Comparison of ENCODE assay signal across 14 cellular contexts in genomic region chr6:21213492-21213891, GRCh38.
DNase-seq lines count a peak whose midpoint lies in the region; ATAC-seq and TF ChIP-seq lines count a peak whose summit lies in the region.
"Had no signal": no experiment of that assay in that cellular context is flagged by ENCODE, and none has a peak within 500 bp of the region (broad histone marks: within the 10 kb centered on the region; RNA-seq: fewer than 3 reads in every experiment).

No MANE protein-coding gene starts in this region.

- no peak overlapping the region for H3K4me3 ChIP-seq in spleen
- H3K4me3 ChIP-seq: right lobe of liver, thyroid gland had no signal

- peaks cover 0 to 12% (median 0%) of the 10 kb centered on the region in 8 donors for H3K9me3 ChIP-seq in spleen
- H3K9me3 ChIP-seq: right lobe of liver, thyroid gland had no signal

- DNase-seq in EH (ENCODE audit: low read depth), result peak; percentile 7
- DNase-seq in NCI-H1694 treated with DMSO at 0.1 percent for 48 hours (lab: John Stamatoyannopoulos, UW), result no peak
- DNase-seq in iPS-NIHi11 (ENCODE audit: low spot score), result no peak
- DNase-seq in NCI-H1105 (lab: John Stamatoyannopoulos, UW), result no peak
- DNase-seq in spleen, result no peak
- DNase-seq: activated T-cell treated with anti-CD3 and anti-CD28 coated beads, Interleukin-2, amount 50 U/mL, for 24 hours; kidney; MM.1S; naive thymus-derived CD4-positive, alpha-beta T cell; right lobe of liver; thyroid gland had no signal

- TF ChIP-seq CTCF in spleen (IDR thresholded peaks at IDR 0.05 in 8 of 11, conservative IDR thresholded peaks at IDR 0.05 in 3 of 11), result no peak

- H3K4me1 ChIP-seq in spleen, result peaks cover 0 to 16% (median 2%) of the 10 kb centered on the region in 6 donors
- H3K4me1 ChIP-seq: right lobe of liver, thyroid gland had no signal

- intact Hi-C loops in spleen (cut with DNase I; ENCODE audit: low total_unique reads), result no loop called here

- H3K36me3 ChIP-seq in spleen, result peaks cover 0 to 46% (median 2%) of the 10 kb centered on the region in 6 donors
- H3K36me3 ChIP-seq: right lobe of liver, thyroid gland had no signal

- H3K27me3 ChIP-seq in spleen (replicated peaks in 1 of 7), result no peaks in the 10 kb centered on the region
- H3K27me3 ChIP-seq: right lobe of liver, thyroid gland had no signal

- 62 to 80% (median 75%) methylated on average over 3 of the region's 3 CpGs for WGBS in spleen, 5 donors

- ATAC-seq in GM19043 (IDR thresholded peaks at IDR 0.05; ENCODE audit: low read depth, unreplicated experiment) (peak; percentile 68), GM21825 (IDR thresholded peaks at IDR 0.05; ENCODE audit: unreplicated experiment) (peak; percentile 64), HG03139 (IDR thresholded peaks at IDR 0.05; ENCODE audit: unreplicated experiment) (peak; percentile 46)
- ATAC-seq: naive thymus-derived CD4-positive, alpha-beta T cell; right lobe of liver had no signal

- no peak for TF ChIP-seq POLR2A in spleen (IDR thresholded peaks at IDR 0.05)

- H3K27ac ChIP-seq in spleen, result no peak overlapping the region
- H3K27ac ChIP-seq: right lobe of liver, thyroid gland had no signal
